8 cellular contexts compared by ENCODE assay signal in the genomic region with DNA sequence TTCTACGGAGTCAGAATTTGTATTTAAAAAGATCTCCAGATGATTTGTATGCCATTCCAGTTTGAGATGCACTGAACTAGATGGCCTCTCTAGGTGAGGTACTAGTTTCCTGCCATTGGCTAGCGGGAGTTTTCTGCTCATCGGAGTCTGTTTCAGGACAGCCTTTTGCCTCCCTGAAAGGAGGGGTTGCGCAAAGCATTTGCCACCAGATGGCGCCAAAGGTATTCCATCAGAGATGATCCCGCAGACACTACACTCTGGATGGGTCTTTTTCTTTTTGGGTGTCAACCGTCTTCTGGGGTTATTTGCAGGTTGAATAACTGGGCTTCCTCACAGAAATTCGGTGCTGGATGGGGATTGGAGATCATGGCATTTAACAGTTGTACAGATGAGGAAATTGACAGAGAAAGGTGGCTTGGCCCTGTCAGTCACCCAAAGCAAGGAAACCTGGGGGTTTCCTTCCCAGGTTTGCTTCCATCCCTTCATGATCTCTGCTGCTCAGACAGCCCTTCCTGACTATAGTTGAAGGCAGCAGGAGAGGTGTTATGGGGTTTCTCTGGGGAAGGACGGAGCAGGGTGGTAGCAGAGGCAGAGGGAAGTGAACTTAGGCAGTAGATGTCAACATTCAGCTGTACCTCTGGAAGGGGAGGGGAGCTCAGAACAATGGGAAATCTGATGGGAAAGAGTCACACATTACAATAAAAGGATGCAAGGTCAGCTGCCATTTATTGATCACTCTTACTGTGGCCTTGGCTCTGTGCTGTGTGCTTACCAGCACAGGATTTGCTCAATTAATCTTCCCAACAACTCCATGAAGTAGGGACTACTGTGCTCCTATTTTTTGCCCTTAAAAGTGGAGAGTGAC.
A peak's percentile ranks its signal among the peaks of the same experiment; 100 is the strongest.
DNase-seq lines count a peak whose midpoint lies in the region; ATAC-seq and TF ChIP-seq lines count a peak whose summit lies in the region.

No MANE protein-coding gene starts in this region.

- no peak overlapping the region for H3K4me3 ChIP-seq in astrocyte of the cerebellum (ENCODE audit: low read depth, low read length)

- TF ChIP-seq CTCF in astrocyte of the cerebellum (IDR thresholded peaks at IDR 0.05; ENCODE audit: low read depth, low read length, missing control alignments): peak; percentile 85

- ATAC-seq in HG02852 (IDR thresholded peaks at IDR 0.05; ENCODE audit: unreplicated experiment): peak; percentile 66

- DNase-seq in NCI-H524 (lab: John Stamatoyannopoulos, UW) (peak; percentile 14 to 75), NCI-H524 treated with DMSO at 0.1 percent for 48 hours (lab: John Stamatoyannopoulos, UW) (no peak), NCI-H146 treated with DMSO at 0.1 percent for 48 hours (lab: John Stamatoyannopoulos, UW; ENCODE audit: unreplicated experiment) (peak; percentile 26), T1000 (lab: John Stamatoyannopoulos, UW) (peak; percentile 45), astrocyte of the cerebellum (ENCODE audit: low read depth) (peak; percentile 72), iPS DF 4.7 (ENCODE audit: extremely low read depth, low spot score) (peak; percentile 72)
- DNase-seq in stimulated activated CD4-positive, alpha-beta T cell treated with anti-CD3 and anti-CD28 coated beads, Interleukin-12 subunit alpha, Interleukin-12 subunit beta, amount 100 ng/mL, for 24 hours (ENCODE audit: low read depth in 2 of 2): peak; percentile 64 to 88

- in situ Hi-C loops in astrocyte of the cerebellum (cut with HindIII; ENCODE audit: low sequenced_read_pairs): no loop called here
